ENCODE assay signal across 8 cellular contexts in genomic region chr1:241423541-241424479, GRCh38.
DNase-seq lines count a peak whose midpoint lies in the region; ATAC-seq and TF ChIP-seq lines count a peak whose summit lies in the region.

No MANE protein-coding gene starts in this region.

- peaks cover 4% of the 10 kb centered on the region for H3K9me3 Mint-ChIP-seq in CD4-positive, alpha-beta T cell

- TF ChIP-seq CTCF in CD4-positive, alpha-beta T cell (IDR thresholded peaks at IDR 0.05): no peak
- peak; percentile 15 for TF ChIP-seq CTCF in kidney epithelial cell (IDR thresholded peaks at IDR 0.05; ENCODE audit: insufficient read depth, low read length, poor library complexity, severe bottlenecking)

- no peaks in the 10 kb centered on the region for H3K4me1 Mint-ChIP-seq in CD4-positive, alpha-beta T cell (ENCODE audit: low read depth)

- H3K27ac Mint-ChIP-seq in CD4-positive, alpha-beta T cell: no peak overlapping the region

- H3K36me3 ChIP-seq in kidney epithelial cell (ENCODE audit: control insufficient read depth, insufficient read depth, low read length): no peaks in the 10 kb centered on the region

- no peaks in the 10 kb centered on the region for H3K9me3 ChIP-seq in CD4-positive, alpha-beta T cell (ENCODE audit: control insufficient read depth, low read length)

- intact Hi-C loops in CD4-positive, alpha-beta T cell (cut with DNase I, micrococcal nuclease): no loop called here

- H3K27ac ChIP-seq in CD4-positive, alpha-beta T cell (ENCODE audit: low read depth, low read length): no peak overlapping the region
- peak overlapping the region; percentile 67 for H3K27ac ChIP-seq in caudate nucleus (ENCODE audit: low read depth, low read length)

- H3K27me3 Mint-ChIP-seq in CD4-positive, alpha-beta T cell: peaks cover 83% of the 10 kb centered on the region

- DNase-seq in CD4-positive, alpha-beta T cell: no peak
- DNase-seq in NCI-H82 (lab: John Stamatoyannopoulos, UW) (peak; percentile 83), caudate nucleus (lab: John Stamatoyannopoulos, UW) (peak in 47 of 61 donors; percentile 1 to 71 (median 37)), kidney epithelial cell (ENCODE audit: low read depth) (no peak), HuH-7.5 (ENCODE audit: low spot score) (no peak)
- DNase-seq in stimulated activated naive CD4-positive, alpha-beta T cell treated with Interleukin-2 at 50 U/mL for 16 hours (lab: John Stamatoyannopoulos, UW): peak; percentile 1

- H3K27me3 ChIP-seq in CD4-positive, alpha-beta T cell (ENCODE audit: control insufficient read depth, insufficient read depth, low read length): peaks cover 27% of the 10 kb centered on the region
- no peaks in the 10 kb centered on the region for H3K27me3 ChIP-seq in kidney epithelial cell (ENCODE audit: control insufficient read depth, insufficient read depth, low read length)

- no peak for ATAC-seq in CD4-positive, alpha-beta T cell (ENCODE audit: poor library complexity)
- ATAC-seq in GM18873 (IDR thresholded peaks at IDR 0.05; ENCODE audit: low FRiP score, unreplicated experiment) (peak; percentile 83), HG03060 (IDR thresholded peaks at IDR 0.05; ENCODE audit: low read depth, unreplicated experiment) (peak; percentile 87)

- POLR2A ChIA-PET in CD4-positive, alpha-beta T cell (lab: Charles Lee): no interaction called here

- CTCF ChIA-PET in CD4-positive, alpha-beta T cell (lab: Charles Lee): no interaction called here

- peak overlapping the region; percentile 12 for H3K4me3 Mint-ChIP-seq in CD4-positive, alpha-beta T cell

- H3K36me3 Mint-ChIP-seq in CD4-positive, alpha-beta T cell (ENCODE audit: low read depth): no peaks in the 10 kb centered on the region

- H3K4me3 ChIP-seq in kidney epithelial cell (ENCODE audit: low read depth, low read length): peak overlapping the region; percentile 70

Comparison
In these comparisons a context has a peak if more than half of its experiments do, and no peak if none do; other contexts are left out.
1. DNase-seq: peak in NCI-H82 (single experiment), caudate nucleus (47 of 61) and stimulated activated naive CD4-positive, alpha-beta T cell treated with Interleukin-2 at 50 U/mL for 16 hours (single experiment); none in CD4-positive, alpha-beta T cell (0 of 10), kidney epithelial cell (single experiment) and HuH-7.5 (single experiment).